In genomic region chr2:138942466-138942865, GRCh38 we compare ENCODE assay signal across 1 cellular context.
A peak's percentile ranks its signal among the peaks of the same experiment; 100 is the strongest.
TF ChIP-seq lines count a peak whose summit lies in the region.

No MANE protein-coding gene starts in this region.

TF ChIP-seq in HepG2, 621 proteins besides CTCF, POLR2A, EP300 and RAD21 (continued from another document and continues in another):
- TF ChIP-seq ELK4 (CRISPR knock-in tag; IDR thresholded peaks at IDR 0.05; ENCODE audit: borderline replicate concordance), result no peak
- TF ChIP-seq MAFG (CRISPR knock-in tag; IDR thresholded peaks at IDR 0.05), result peak; percentile 61; the same call in 1 of the 2 replicates
- no peak for TF ChIP-seq SP4 (CRISPR knock-in tag; IDR thresholded peaks at IDR 0.05)
- no peak for TF ChIP-seq CAMTA2 (CRISPR knock-in tag; IDR thresholded peaks at IDR 0.05; ENCODE audit: borderline replicate concordance)
- TF ChIP-seq, protein P1, sequence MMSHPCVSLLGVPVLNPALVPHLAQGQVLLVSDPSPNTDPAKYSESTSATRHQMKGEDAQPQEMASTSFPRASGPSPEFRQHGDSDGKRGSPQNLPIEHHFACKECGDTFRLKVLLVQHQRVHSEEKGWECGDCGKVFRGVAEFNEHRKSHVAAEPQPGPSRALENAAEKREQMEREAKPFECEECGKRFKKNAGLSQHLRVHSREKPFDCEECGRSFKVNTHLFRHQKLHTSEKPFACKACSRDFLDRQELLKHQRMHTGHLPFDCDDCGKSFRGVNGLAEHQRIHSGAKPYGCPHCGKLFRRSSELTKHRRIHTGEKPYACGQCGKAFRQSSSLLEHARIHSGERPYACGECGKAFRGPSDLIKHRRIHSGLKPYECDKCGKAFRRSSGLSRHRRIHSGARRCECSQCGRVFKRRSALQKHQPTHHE (CRISPR knock-in tag; IDR thresholded peaks at IDR 0.05; ENCODE audit: borderline replicate concordance), result no peak
- no peak for TF ChIP-seq ZNF232 (CRISPR knock-in tag; IDR thresholded peaks at IDR 0.05; ENCODE audit: borderline replicate concordance)
- no peak for TF ChIP-seq ZNF549 (CRISPR knock-in tag; IDR thresholded peaks at IDR 0.05)
- peak; percentile 39; the same call in 1 of the 2 replicates for TF ChIP-seq MYC (CRISPR knock-in tag; IDR thresholded peaks at IDR 0.05; ENCODE audit: borderline replicate concordance)
- TF ChIP-seq ZSCAN20 (CRISPR knock-in tag; IDR thresholded peaks at IDR 0.05; ENCODE audit: borderline replicate concordance), result no peak
- TF ChIP-seq, protein P2, sequence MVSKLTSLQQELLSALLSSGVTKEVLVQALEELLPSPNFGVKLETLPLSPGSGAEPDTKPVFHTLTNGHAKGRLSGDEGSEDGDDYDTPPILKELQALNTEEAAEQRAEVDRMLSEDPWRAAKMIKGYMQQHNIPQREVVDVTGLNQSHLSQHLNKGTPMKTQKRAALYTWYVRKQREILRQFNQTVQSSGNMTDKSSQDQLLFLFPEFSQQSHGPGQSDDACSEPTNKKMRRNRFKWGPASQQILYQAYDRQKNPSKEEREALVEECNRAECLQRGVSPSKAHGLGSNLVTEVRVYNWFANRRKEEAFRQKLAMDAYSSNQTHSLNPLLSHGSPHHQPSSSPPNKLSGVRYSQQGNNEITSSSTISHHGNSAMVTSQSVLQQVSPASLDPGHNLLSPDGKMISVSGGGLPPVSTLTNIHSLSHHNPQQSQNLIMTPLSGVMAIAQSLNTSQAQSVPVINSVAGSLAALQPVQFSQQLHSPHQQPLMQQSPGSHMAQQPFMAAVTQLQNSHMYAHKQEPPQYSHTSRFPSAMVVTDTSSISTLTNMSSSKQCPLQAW (CRISPR knock-in tag; IDR thresholded peaks at IDR 0.05), result no peak; the same call in 1 of the 2 replicates
- 0 out of 2 replicates have a peak, but pooled peaks have one; percentile 40 for TF ChIP-seq MXD3 (CRISPR knock-in tag; IDR thresholded peaks at IDR 0.05)
- 0 out of 2 replicates have a peak, but pooled peaks have one; percentile 15 for TF ChIP-seq ZNF280D (CRISPR knock-in tag; IDR thresholded peaks at IDR 0.05)
- no peak for TF ChIP-seq BORCS8-MEF2B (CRISPR knock-in tag; IDR thresholded peaks at IDR 0.05)
- peak; percentile 33; the same call in 1 of the 2 replicates for TF ChIP-seq HOXA3 (CRISPR knock-in tag; IDR thresholded peaks at IDR 0.05)
- no peak for TF ChIP-seq NR2F1 (CRISPR knock-in tag; IDR thresholded peaks at IDR 0.05)
- peak; percentile 38; the same call in 1 of the 2 replicates for TF ChIP-seq ZBTB3 (CRISPR knock-in tag; IDR thresholded peaks at IDR 0.05; ENCODE audit: borderline replicate concordance, low read depth)
- TF ChIP-seq SOX13 (IDR thresholded peaks at IDR 0.05), result no peak
- peak in 1 of 2 experiments; percentile 59; a peak in 2 of 4 replicates for TF ChIP-seq SOX13 (CRISPR knock-in tag; conservative IDR thresholded peaks at IDR 0.05 in 1 of 2, IDR thresholded peaks at IDR 0.05 in 1 of 2)
- TF ChIP-seq, protein P3, sequence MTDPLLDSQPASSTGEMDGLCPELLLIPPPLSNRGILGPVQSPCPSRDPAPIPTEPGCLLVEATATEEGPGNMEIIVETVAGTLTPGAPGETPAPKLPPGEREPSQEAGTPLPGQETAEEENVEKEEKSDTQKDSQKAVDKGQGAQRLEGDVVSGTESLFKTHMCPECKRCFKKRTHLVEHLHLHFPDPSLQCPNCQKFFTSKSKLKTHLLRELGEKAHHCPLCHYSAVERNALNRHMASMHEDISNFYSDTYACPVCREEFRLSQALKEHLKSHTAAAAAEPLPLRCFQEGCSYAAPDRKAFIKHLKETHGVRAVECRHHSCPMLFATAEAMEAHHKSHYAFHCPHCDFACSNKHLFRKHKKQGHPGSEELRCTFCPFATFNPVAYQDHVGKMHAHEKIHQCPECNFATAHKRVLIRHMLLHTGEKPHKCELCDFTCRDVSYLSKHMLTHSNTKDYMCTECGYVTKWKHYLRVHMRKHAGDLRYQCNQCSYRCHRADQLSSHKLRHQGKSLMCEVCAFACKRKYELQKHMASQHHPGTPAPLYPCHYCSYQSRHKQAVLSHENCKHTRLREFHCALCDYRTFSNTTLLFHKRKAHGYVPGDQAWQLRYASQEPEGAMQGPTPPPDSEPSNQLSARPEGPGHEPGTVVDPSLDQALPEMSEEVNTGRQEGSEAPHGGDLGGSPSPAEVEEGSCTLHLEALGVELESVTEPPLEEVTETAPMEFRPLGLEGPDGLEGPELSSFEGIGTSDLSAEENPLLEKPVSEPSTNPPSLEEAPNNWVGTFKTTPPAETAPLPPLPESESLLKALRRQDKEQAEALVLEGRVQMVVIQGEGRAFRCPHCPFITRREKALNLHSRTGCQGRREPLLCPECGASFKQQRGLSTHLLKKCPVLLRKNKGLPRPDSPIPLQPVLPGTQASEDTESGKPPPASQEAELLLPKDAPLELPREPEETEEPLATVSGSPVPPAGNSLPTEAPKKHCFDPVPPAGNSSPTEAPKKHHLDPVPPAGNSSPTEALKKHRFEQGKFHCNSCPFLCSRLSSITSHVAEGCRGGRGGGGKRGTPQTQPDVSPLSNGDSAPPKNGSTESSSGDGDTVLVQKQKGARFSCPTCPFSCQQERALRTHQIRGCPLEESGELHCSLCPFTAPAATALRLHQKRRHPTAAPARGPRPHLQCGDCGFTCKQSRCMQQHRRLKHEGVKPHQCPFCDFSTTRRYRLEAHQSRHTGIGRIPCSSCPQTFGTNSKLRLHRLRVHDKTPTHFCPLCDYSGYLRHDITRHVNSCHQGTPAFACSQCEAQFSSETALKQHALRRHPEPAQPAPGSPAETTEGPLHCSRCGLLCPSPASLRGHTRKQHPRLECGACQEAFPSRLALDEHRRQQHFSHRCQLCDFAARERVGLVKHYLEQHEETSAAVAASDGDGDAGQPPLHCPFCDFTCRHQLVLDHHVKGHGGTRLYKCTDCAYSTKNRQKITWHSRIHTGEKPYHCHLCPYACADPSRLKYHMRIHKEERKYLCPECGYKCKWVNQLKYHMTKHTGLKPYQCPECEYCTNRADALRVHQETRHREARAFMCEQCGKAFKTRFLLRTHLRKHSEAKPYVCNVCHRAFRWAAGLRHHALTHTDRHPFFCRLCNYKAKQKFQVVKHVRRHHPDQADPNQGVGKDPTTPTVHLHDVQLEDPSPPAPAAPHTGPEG (CRISPR knock-in tag; IDR thresholded peaks at IDR 0.05), result no peak
- TF ChIP-seq, protein P4, sequence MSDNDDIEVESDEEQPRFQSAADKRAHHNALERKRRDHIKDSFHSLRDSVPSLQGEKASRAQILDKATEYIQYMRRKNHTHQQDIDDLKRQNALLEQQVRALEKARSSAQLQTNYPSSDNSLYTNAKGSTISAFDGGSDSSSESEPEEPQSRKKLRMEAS (IDR thresholded peaks at IDR 0.05), result 0 out of 2 replicates have a peak, but pooled peaks have one; percentile 16
- TF ChIP-seq KDM3A (CRISPR knock-in tag; IDR thresholded peaks at IDR 0.05; ENCODE audit: low read depth), result 0 out of 2 replicates have a peak, but pooled peaks have one; percentile 78
- TF ChIP-seq, protein P5, sequence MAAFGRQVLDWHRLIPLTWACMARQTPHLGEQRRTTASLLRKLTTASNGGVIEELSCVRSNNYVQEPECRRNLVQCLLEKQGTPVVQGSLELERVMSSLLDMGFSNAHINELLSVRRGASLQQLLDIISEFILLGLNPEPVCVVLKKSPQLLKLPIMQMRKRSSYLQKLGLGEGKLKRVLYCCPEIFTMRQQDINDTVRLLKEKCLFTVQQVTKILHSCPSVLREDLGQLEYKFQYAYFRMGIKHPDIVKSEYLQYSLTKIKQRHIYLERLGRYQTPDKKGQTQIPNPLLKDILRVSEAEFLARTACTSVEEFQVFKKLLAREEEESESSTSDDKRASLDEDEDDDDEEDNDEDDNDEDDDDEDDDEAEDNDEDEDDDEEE (CRISPR knock-in tag; IDR thresholded peaks at IDR 0.05), result peak; percentile 83
- TF ChIP-seq, protein P6, sequence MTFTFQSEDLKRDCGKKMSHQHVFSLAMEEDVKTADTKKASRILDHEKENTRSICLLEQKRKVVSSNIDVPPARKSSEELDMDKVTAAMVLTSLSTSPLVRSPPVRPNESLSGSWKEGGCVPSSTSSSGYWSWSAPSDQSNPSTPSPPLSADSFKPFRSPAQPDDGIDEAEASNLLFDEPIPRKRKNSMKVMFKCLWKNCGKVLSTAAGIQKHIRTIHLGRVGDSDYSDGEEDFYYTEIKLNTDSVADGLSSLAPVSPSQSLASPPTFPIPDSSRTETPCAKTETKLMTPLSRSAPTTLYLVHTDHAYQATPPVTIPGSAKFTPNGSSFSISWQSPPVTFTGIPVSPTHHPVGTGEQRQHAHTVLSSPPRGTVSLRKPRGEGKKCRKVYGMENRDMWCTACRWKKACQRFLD (CRISPR knock-in tag; IDR thresholded peaks at IDR 0.05; ENCODE audit: borderline replicate concordance), result no peak
- TF ChIP-seq RORA (CRISPR knock-in tag; IDR thresholded peaks at IDR 0.05), result no peak
- peak; percentile 59; the same call in 1 of the 2 replicates for TF ChIP-seq HMGXB3 (CRISPR knock-in tag; IDR thresholded peaks at IDR 0.05; ENCODE audit: borderline replicate concordance)
- no peak for TF ChIP-seq ARNTL (CRISPR knock-in tag; IDR thresholded peaks at IDR 0.05)
- no peak for TF ChIP-seq SIN3A (IDR thresholded peaks at IDR 0.05; ENCODE audit: borderline replicate concordance, low read depth, low read length)
- no peak for TF ChIP-seq ZNF773 (CRISPR knock-in tag; IDR thresholded peaks at IDR 0.05; ENCODE audit: borderline replicate concordance)
- 0 out of 2 replicates have a peak, but pooled peaks have one; percentile 24 for TF ChIP-seq KAT8 (CRISPR knock-in tag; IDR thresholded peaks at IDR 0.05)
- TF ChIP-seq DNMT1 (CRISPR knock-in tag; IDR thresholded peaks at IDR 0.05), result no peak
- peak; percentile 37; the same call in 1 of the 2 replicates for TF ChIP-seq SOX5 (CRISPR knock-in tag; IDR thresholded peaks at IDR 0.05; ENCODE audit: borderline replicate concordance)
- TF ChIP-seq, protein P7, sequence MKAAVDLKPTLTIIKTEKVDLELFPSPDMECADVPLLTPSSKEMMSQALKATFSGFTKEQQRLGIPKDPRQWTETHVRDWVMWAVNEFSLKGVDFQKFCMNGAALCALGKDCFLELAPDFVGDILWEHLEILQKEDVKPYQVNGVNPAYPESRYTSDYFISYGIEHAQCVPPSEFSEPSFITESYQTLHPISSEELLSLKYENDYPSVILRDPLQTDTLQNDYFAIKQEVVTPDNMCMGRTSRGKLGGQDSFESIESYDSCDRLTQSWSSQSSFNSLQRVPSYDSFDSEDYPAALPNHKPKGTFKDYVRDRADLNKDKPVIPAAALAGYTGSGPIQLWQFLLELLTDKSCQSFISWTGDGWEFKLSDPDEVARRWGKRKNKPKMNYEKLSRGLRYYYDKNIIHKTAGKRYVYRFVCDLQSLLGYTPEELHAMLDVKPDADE (CRISPR knock-in tag; IDR thresholded peaks at IDR 0.05), result no peak
- no peak for TF ChIP-seq SNAPC2 (CRISPR knock-in tag; IDR thresholded peaks at IDR 0.05)
- TF ChIP-seq SIX4 (CRISPR knock-in tag; IDR thresholded peaks at IDR 0.05), result no peak
- TF ChIP-seq CENPX (CRISPR knock-in tag; IDR thresholded peaks at IDR 0.05), result no peak
